Comparison of ENCODE assay signal across 26 cellular contexts in the genomic region with DNA sequence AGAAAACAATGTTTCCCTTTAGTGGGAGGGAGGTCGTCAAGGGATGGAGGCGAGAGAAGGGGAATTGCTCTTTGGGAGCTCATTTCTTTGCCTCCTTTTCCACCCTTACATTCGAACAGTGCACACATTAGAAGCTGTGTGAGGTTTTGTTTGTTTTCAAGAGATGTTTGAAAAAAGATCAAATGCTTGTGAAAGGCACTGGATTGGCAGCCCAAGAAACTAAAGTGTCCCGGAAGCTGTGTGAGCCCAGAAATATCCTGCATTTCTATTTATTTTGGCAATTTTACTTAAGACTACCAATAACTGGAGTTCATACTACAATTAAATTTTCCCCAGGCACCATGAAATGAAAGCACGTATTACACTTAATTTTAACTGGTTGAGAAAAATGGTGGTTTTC.
"Had no signal": no experiment of that assay in that cellular context is flagged by ENCODE, and none has a peak within 500 bp of the region (broad histone marks: within the 10 kb centered on the region; RNA-seq: fewer than 3 reads in every experiment).

No MANE protein-coding gene starts in this region.

- H3K36me3 ChIP-seq: neural progenitor cell, ovary, sigmoid colon, stomach, thoracic aorta, thyroid gland, tibial nerve, upper lobe of left lung, vagina had no signal

- H2AFZ ChIP-seq: neural progenitor cell, parathyroid adenoma had no signal

- H3K27me3 ChIP-seq: neural progenitor cell, ovary, sigmoid colon, stomach, thyroid gland, tibial nerve, upper lobe of left lung, vagina had no signal

- H3K9ac ChIP-seq: neural progenitor cell, parathyroid adenoma had no signal

- H3K4me3 ChIP-seq: neural progenitor cell, ovary, psoas muscle, sigmoid colon, stomach, thoracic aorta, thyroid gland, tibial nerve, upper lobe of left lung, vagina had no signal

- H3K4me2 ChIP-seq: neural progenitor cell had no signal

- H3K4me1 ChIP-seq: neural progenitor cell, parathyroid adenoma, sigmoid colon, stomach, tibial nerve, upper lobe of left lung had no signal

- H3K79me2 ChIP-seq: parathyroid adenoma had no signal

- FAIRE-seq: small intestine, urothelium cell line had no signal

- H3K27ac ChIP-seq: neural progenitor cell, ovary, parathyroid adenoma, psoas muscle, sigmoid colon, stomach, thoracic aorta, thyroid gland, tibial nerve, upper lobe of left lung, vagina had no signal

- H3K9me3 ChIP-seq: ovary, psoas muscle, sigmoid colon, stomach, thoracic aorta, thyroid gland, tibial nerve, upper lobe of left lung, vagina had no signal

- DNase-seq: naive thymus-derived CD8-positive, alpha-beta T cell; occipital lobe; ovary; posterior cingulate gyrus; psoas muscle; right cardiac atrium; sigmoid colon; small intestine; stimulated activated CD4-positive, alpha-beta T cell treated with anti-CD3 and anti-CD28 coated beads, Interleukin-15, amount 100 ng/mL, for 24 hours; stimulated activated CD4-positive, alpha-beta T cell treated with anti-CD3 and anti-CD28 coated beads, Interleukin-2, amount 100 ng/mL, for 24 hours; stimulated activated CD4-positive, alpha-beta T cell treated with anti-CD3 and anti-CD28 coated beads, Interleukin-2, amount 100 ng/mL, for 48 hours; stimulated activated CD4-positive, alpha-beta T cell treated with anti-CD3 and anti-CD28 coated beads, Interleukin-4, amount 100 ng/mL, for 24 hours; stimulated activated naive B cell treated with anti-CD40 and anti-IgM and Interleukin-4, amounts not matched to agents 10 μg/mL and 1 μg/mL and 100 μg/mL, for 72 hours; stimulated activated naive CD4-positive, alpha-beta T cell treated with Interleukin-2 at 50 U/mL for 16 hours; stomach; thyroid gland; trophoblast cell; upper lobe of left lung had no signal

- ATAC-seq: naive thymus-derived CD8-positive, alpha-beta T cell; natural killer cell treated with Interleukin-12 subunit alpha and Interleukin-12 subunit beta and Interleukin-15 and Interleukin-18, amount 100 ng/mL, for 72 hours; psoas muscle; right cardiac atrium; stimulated activated effector memory CD8-positive, alpha-beta T cell treated with anti-CD3 and anti-CD28 coated beads, Interleukin-12 subunit alpha, Interleukin-12 subunit beta, amount 100 ng/mL, for 72 hours; stimulated activated naive B cell treated with anti-CD40 and anti-IgM and Interleukin-4, amounts not matched to agents 10 μg/mL and 1 μg/mL and 100 μg/mL, for 72 hours had no signal
